In the genomic region with DNA sequence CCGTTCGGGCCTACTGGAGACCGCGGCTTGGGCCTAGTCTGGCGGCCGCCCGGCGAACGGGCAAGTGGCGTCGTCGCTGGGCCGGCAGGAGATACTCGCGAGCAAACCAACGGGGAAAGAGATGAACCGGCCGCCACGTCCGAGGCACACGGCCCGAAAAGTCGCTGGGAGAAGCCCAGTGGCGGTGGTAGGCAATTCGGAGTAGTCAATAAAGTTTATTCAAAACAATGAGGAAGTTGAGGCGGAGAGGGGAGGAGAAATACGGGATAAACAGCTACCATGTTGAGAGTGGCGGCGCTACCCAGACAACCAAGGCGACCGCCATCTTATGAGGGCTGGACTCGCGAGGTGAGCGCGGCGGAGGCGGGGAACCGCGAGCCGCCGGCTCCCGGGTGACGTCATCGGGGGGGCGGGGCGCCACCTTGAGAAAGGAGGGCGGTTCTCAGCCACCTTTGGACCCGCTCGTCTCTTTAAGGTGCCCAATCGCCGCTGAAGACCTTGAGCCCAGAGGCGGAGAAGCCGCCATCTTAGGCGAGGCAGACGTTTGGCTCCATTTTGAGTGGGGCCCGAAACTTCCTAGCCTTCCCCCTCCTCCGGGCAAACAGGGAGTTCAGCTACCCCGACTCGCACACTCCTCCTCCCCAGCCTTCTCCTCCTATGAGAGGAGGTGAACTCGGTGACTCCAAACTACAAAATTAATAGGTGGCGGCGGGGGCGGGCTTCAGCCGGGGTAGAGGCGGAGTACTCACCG, we compare ENCODE assay signal across 8 cellular contexts. TPM values are rescaled to one million over a fixed set of nuclear protein-coding genes. Genes with fewer than 3 reads are reported as not detected.
DNase-seq lines count a peak whose midpoint lies in the region; ATAC-seq and TF ChIP-seq lines count a peak whose summit lies in the region.

A gene (minus strand): TSS at position 348 of the 751 bp plus-strand sequence. CDS start 1,745 bp downstream, outside the sequence.

- H3K79me2 ChIP-seq in neural cell (replicated peaks; ENCODE audit: insufficient read depth, low read length): no peaks in the 10 kb centered on the region

- no peaks in the 10 kb centered on the region for H3K9me2 ChIP-seq in neural cell (ENCODE audit: insufficient read depth, low read length)

- peak; percentile 91 for ATAC-seq in stimulated activated naive CD8-positive, alpha-beta T cell treated with anti-CD3 and anti-CD28 coated beads, Interleukin-15, amount 100 ng/mL, for 72 hours

- TF ChIP-seq CTCF in HFF-Myc (IDR thresholded peaks at IDR 0.05; ENCODE audit: low read depth, low read length, missing control alignments) (no peak), fibroblast of villous mesenchyme (IDR thresholded peaks at IDR 0.05; ENCODE audit: insufficient read depth, low read depth, low read length) (no peak), neural cell (IDR thresholded peaks at IDR 0.05; ENCODE audit: poor library complexity, severe bottlenecking) (no peak)

- peak within 1 kb of the TSS; percentile 86 for H3K27ac ChIP-seq in neural cell (ENCODE audit: low read length)

- H3K36me3 ChIP-seq in neural cell (ENCODE audit: insufficient read depth, low read length): no peaks in the 10 kb centered on the region

- no peaks in the 10 kb centered on the region for H3K9me3 Mint-ChIP-seq in stimulated activated naive CD8-positive, alpha-beta T cell treated with anti-CD3 and anti-CD28 coated beads, Interleukin-15, amount 100 ng/mL, for 72 hours

- no peaks in the 10 kb centered on the region for H3K27me3 Mint-ChIP-seq in stimulated activated naive CD8-positive, alpha-beta T cell treated with anti-CD3 and anti-CD28 coated beads, Interleukin-15, amount 100 ng/mL, for 72 hours

- peaks cover 16% of the 10 kb centered on the region for H3K4me1 Mint-ChIP-seq in stimulated activated naive CD8-positive, alpha-beta T cell treated with anti-CD3 and anti-CD28 coated beads, Interleukin-15, amount 100 ng/mL, for 72 hours

- H3K4me3 Mint-ChIP-seq in stimulated activated naive CD8-positive, alpha-beta T cell treated with anti-CD3 and anti-CD28 coated beads, Interleukin-15, amount 100 ng/mL, for 72 hours: peak within 1 kb of the TSS; percentile 82 to 93

- H3K9ac ChIP-seq in neural cell (ENCODE audit: low read length): peak within 1 kb of the TSS; percentile 79

- H3F3A ChIP-seq in neural cell (ENCODE audit: insufficient read depth, low read length, poor library complexity, severe bottlenecking): peaks cover 5% of the 10 kb centered on the region

- TF ChIP-seq RAD21 in neural cell (conservative IDR thresholded peaks at IDR 0.05): peak; percentile 8

- no peaks in the 10 kb centered on the region for H4K20me1 ChIP-seq in neural cell (ENCODE audit: insufficient read depth)

- in situ Hi-C loops in SK-MEL-5 (cut with HindIII; ENCODE audit: low pct_unique_long_range_greater_than_20kb, low sequenced_read_pairs): no loop called here

- peak; percentile 94 for DNase-seq in GDM1 (lab: John Stamatoyannopoulos, UW)
- DNase-seq in HFF-Myc (ENCODE audit: extremely low read depth, low read depth): peak; percentile 72
- DNase-seq in MV-4-11 (lab: John Stamatoyannopoulos, UW): peak; percentile 94
- peak; percentile 92 for DNase-seq in SK-MEL-5 (ENCODE audit: low read depth, low spot score)
- DNase-seq in activated naive CD4-positive, alpha-beta T cell (lab: John Stamatoyannopoulos, UW): peak; percentile 82 to 93 (median 88)
- peak; percentile 96 for DNase-seq in fibroblast of villous mesenchyme (ENCODE audit: low read depth)
- peak; percentile 91 to 96 for DNase-seq in stimulated activated naive CD8-positive, alpha-beta T cell treated with anti-CD3 and anti-CD28 coated beads, Interleukin-15, amount 100 ng/mL, for 72 hours

- H3K27ac Mint-ChIP-seq in stimulated activated naive CD8-positive, alpha-beta T cell treated with anti-CD3 and anti-CD28 coated beads, Interleukin-15, amount 100 ng/mL, for 72 hours: peak within 1 kb of the TSS; percentile 96 to 98

- peak within 1 kb of the TSS; percentile 40 for H2AFZ ChIP-seq in neural cell (ENCODE audit: low read depth, low read length)

- no peak for TF ChIP-seq EP300 in neural cell (conservative IDR thresholded peaks at IDR 0.05; ENCODE audit: poor library complexity, severe bottlenecking)

- H3K9me3 ChIP-seq in neural cell (ENCODE audit: low read length): no peaks in the 10 kb centered on the region

- H3K27me3 ChIP-seq in neural cell (ENCODE audit: insufficient read depth, low read depth, low read length): no peaks in the 10 kb centered on the region

- H3K4me3 ChIP-seq in HFF-Myc (replicated peaks; ENCODE audit: low read depth, low read length): peak within 1 kb of the TSS; percentile 71
- H3K4me3 ChIP-seq in fibroblast of villous mesenchyme (ENCODE audit: low read depth, low read length): peak within 1 kb of the TSS; percentile 76
- peak within 1 kb of the TSS; percentile 84 for H3K4me3 ChIP-seq in neural cell (ENCODE audit: low read length)

- peak within 1 kb of the TSS; percentile 19 for H3K4me2 ChIP-seq in neural cell (ENCODE audit: low read length)

TF ChIP-seq in neural cell, 6 proteins besides CTCF, POLR2A, EP300 and RAD21:
- TF ChIP-seq, protein P1, sequence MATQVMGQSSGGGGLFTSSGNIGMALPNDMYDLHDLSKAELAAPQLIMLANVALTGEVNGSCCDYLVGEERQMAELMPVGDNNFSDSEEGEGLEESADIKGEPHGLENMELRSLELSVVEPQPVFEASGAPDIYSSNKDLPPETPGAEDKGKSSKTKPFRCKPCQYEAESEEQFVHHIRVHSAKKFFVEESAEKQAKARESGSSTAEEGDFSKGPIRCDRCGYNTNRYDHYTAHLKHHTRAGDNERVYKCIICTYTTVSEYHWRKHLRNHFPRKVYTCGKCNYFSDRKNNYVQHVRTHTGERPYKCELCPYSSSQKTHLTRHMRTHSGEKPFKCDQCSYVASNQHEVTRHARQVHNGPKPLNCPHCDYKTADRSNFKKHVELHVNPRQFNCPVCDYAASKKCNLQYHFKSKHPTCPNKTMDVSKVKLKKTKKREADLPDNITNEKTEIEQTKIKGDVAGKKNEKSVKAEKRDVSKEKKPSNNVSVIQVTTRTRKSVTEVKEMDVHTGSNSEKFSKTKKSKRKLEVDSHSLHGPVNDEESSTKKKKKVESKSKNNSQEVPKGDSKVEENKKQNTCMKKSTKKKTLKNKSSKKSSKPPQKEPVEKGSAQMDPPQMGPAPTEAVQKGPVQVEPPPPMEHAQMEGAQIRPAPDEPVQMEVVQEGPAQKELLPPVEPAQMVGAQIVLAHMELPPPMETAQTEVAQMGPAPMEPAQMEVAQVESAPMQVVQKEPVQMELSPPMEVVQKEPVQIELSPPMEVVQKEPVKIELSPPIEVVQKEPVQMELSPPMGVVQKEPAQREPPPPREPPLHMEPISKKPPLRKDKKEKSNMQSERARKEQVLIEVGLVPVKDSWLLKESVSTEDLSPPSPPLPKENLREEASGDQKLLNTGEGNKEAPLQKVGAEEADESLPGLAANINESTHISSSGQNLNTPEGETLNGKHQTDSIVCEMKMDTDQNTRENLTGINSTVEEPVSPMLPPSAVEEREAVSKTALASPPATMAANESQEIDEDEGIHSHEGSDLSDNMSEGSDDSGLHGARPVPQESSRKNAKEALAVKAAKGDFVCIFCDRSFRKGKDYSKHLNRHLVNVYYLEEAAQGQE (IDR thresholded peaks at IDR 0.05; ENCODE audit: borderline replicate concordance): peak; percentile 27
- TF ChIP-seq TAF1 (IDR thresholded peaks at IDR 0.05; ENCODE audit: low read depth) (no peak), SMC3 (conservative IDR thresholded peaks at IDR 0.05; ENCODE audit: poor library complexity) (peak; percentile 13), EZH2 (IDR thresholded peaks at IDR 0.05; ENCODE audit: borderline replicate concordance, insufficient read depth, low read length, poor library complexity, severe bottlenecking) (no peak), MXI1 (conservative IDR thresholded peaks at IDR 0.05; ENCODE audit: poor library complexity, severe bottlenecking) (peak; percentile 64), POLR2AphosphoS5 (IDR thresholded peaks at IDR 0.05) (peak; percentile 87)
TF ChIP-seq in neural cell: peak in this region for 4.

RNA-seq across cellular contexts. Expression of the gene that starts here (rescaled TPM):
- 7.3 and 8.4 TPM in 2 replicates for total RNA-seq in SK-MEL-5 (2014; rRNA removed; shearing (Covaris generic))
- polyA plus RNA-seq in SK-MEL-5 (2015; cell fraction: cytosol; rRNA removed): 19.1 and 20.0 TPM in 2 replicates
- 31.1 and 40.5 TPM in 2 replicates for polyA plus RNA-seq in SK-MEL-5 (2015; cell fraction: nucleus; rRNA removed)
- 22.9 and 25.0 TPM in 2 replicates for total RNA-seq in fibroblast of villous mesenchyme
- polyA plus RNA-seq in neural cell: 9.8 and 10.2 TPM in 2 replicates
- 41.1 and 42.6 TPM in 2 replicates for polyA minus RNA-seq in neural cell

Comparison
In these comparisons a context has a peak if more than half of its experiments do, and no peak if none do; other contexts are left out.
1. Peak in every context shown above with its lines: DNase-seq, ATAC-seq, H3K4me3 ChIP-seq and H3K27ac ChIP-seq.